ENCODE assay signal across 1 cellular context in the genomic region with DNA sequence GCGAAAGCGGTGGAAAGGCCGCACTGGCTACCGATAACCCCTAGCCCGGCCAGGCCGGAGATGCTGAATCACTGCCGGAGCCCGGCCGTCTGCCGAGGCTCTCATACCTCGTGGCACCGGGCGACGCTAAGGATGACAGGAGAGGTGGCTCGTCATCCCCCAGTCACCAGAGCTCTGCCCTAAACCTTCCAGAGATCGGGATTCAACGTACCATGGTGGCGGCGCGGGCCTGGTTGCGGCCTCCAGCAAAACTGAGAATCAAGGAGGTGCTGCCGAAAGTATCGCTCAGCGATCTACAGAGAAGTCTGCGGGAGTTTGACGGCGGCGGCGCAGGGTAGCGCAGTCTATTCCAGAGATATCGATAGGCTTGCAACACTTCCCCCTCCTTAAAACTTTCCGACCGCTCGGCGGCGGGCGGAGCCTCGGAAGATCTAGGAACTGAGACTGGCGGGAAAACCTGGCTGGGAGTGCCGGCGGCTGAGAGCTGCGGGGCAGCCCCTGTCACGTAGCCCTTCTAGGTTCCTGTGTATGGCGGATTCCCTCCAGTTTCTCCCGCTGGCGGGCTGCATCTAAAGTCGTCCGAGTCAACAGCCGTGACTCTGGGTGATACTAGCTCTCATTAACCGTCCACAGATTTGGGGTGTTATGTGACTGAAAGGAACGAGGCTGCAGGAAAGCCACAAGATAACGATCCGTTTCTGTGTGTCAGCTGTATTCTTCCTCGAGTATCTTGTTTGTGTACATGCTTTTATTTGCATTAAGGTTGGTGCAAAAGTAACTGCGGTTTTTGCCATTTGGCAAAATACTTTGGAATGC.
TF ChIP-seq lines count a peak whose summit lies in the region.

A gene (minus strand): TSS at position 301 of the 816 bp plus-strand sequence. CDS start 87 bp downstream, at position 214.

TF ChIP-seq in GM12878, 131 proteins besides CTCF, POLR2A, EP300 and RAD21 (continued from another document):
- TF ChIP-seq, protein P1, sequence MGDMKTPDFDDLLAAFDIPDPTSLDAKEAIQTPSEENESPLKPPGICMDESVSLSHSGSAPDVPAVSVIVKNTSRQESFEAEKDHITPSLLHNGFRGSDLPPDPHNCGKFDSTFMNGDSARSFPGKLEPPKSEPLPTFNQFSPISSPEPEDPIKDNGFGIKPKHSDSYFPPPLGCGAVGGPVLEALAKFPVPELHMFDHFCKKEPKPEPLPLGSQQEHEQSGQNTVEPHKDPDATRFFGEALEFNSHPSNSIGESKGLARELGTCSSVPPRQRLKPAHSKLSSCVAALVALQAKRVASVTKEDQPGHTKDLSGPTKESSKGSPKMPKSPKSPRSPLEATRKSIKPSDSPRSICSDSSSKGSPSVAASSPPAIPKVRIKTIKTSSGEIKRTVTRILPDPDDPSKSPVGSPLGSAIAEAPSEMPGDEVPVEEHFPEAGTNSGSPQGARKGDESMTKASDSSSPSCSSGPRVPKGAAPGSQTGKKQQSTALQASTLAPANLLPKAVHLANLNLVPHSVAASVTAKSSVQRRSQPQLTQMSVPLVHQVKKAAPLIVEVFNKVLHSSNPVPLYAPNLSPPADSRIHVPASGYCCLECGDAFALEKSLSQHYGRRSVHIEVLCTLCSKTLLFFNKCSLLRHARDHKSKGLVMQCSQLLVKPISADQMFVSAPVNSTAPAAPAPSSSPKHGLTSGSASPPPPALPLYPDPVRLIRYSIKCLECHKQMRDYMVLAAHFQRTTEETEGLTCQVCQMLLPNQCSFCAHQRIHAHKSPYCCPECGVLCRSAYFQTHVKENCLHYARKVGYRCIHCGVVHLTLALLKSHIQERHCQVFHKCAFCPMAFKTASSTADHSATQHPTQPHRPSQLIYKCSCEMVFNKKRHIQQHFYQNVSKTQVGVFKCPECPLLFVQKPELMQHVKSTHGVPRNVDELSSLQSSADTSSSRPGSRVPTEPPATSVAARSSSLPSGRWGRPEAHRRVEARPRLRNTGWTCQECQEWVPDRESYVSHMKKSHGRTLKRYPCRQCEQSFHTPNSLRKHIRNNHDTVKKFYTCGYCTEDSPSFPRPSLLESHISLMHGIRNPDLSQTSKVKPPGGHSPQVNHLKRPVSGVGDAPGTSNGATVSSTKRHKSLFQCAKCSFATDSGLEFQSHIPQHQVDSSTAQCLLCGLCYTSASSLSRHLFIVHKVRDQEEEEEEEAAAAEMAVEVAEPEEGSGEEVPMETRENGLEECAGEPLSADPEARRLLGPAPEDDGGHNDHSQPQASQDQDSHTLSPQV (IDR thresholded peaks at IDR 0.05), result no peak
- peak; percentile 88 for TF ChIP-seq RBBP5 (conservative IDR thresholded peaks at IDR 0.05)
- TF ChIP-seq, protein P2, sequence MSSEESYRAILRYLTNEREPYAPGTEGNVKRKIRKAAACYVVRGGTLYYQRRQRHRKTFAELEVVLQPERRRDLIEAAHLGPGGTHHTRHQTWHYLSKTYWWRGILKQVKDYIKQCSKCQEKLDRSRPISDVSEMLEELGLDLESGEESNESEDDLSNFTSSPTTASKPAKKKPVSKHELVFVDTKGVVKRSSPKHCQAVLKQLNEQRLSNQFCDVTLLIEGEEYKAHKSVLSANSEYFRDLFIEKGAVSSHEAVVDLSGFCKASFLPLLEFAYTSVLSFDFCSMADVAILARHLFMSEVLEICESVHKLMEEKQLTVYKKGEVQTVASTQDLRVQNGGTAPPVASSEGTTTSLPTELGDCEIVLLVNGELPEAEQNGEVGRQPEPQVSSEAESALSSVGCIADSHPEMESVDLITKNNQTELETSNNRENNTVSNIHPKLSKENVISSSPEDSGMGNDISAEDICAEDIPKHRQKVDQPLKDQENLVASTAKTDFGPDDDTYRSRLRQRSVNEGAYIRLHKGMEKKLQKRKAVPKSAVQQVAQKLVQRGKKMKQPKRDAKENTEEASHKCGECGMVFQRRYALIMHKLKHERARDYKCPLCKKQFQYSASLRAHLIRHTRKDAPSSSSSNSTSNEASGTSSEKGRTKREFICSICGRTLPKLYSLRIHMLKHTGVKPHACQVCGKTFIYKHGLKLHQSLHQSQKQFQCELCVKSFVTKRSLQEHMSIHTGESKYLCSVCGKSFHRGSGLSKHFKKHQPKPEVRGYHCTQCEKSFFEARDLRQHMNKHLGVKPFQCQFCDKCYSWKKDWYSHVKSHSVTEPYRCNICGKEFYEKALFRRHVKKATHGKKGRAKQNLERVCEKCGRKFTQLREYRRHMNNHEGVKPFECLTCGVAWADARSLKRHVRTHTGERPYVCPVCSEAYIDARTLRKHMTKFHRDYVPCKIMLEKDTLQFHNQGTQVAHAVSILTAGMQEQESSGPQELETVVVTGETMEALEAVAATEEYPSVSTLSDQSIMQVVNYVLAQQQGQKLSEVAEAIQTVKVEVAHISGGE (CRISPR knock-in tag; IDR thresholded peaks at IDR 0.05), result no peak
- no peak for TF ChIP-seq CBX3 (IDR thresholded peaks at IDR 0.05; ENCODE audit: borderline replicate concordance, low read depth)
- no peak for TF ChIP-seq PAX5 (IDR thresholded peaks at IDR 0.05; ENCODE audit: borderline replicate concordance, low read depth, low read length)
- TF ChIP-seq, protein P3, sequence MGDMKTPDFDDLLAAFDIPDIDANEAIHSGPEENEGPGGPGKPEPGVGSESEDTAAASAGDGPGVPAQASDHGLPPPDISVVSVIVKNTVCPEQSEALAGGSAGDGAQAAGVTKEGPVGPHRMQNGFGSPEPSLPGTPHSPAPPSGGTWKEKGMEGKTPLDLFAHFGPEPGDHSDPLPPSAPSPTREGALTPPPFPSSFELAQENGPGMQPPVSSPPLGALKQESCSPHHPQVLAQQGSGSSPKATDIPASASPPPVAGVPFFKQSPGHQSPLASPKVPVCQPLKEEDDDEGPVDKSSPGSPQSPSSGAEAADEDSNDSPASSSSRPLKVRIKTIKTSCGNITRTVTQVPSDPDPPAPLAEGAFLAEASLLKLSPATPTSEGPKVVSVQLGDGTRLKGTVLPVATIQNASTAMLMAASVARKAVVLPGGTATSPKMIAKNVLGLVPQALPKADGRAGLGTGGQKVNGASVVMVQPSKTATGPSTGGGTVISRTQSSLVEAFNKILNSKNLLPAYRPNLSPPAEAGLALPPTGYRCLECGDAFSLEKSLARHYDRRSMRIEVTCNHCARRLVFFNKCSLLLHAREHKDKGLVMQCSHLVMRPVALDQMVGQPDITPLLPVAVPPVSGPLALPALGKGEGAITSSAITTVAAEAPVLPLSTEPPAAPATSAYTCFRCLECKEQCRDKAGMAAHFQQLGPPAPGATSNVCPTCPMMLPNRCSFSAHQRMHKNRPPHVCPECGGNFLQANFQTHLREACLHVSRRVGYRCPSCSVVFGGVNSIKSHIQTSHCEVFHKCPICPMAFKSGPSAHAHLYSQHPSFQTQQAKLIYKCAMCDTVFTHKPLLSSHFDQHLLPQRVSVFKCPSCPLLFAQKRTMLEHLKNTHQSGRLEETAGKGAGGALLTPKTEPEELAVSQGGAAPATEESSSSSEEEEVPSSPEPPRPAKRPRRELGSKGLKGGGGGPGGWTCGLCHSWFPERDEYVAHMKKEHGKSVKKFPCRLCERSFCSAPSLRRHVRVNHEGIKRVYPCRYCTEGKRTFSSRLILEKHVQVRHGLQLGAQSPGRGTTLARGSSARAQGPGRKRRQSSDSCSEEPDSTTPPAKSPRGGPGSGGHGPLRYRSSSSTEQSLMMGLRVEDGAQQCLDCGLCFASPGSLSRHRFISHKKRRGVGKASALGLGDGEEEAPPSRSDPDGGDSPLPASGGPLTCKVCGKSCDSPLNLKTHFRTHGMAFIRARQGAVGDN (IDR thresholded peaks at IDR 0.05), result peak; percentile 54; the same call in 1 of the 2 replicates
- TF ChIP-seq, protein P4, sequence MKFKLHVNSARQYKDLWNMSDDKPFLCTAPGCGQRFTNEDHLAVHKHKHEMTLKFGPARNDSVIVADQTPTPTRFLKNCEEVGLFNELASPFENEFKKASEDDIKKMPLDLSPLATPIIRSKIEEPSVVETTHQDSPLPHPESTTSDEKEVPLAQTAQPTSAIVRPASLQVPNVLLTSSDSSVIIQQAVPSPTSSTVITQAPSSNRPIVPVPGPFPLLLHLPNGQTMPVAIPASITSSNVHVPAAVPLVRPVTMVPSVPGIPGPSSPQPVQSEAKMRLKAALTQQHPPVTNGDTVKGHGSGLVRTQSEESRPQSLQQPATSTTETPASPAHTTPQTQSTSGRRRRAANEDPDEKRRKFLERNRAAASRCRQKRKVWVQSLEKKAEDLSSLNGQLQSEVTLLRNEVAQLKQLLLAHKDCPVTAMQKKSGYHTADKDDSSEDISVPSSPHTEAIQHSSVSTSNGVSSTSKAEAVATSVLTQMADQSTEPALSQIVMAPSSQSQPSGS (IDR thresholded peaks at IDR 0.05; ENCODE audit: low read length), result peak; percentile 45; the same call in 1 of the 2 replicates
- no peak for TF ChIP-seq ETV6 (conservative IDR thresholded peaks at IDR 0.05 in 1 of 2, IDR thresholded peaks at IDR 0.05 in 1 of 2; ENCODE audit: borderline replicate concordance in 1 of 2, low read depth in 1 of 2)
- peak; percentile 54; the same call in 1 of the 2 replicates for TF ChIP-seq SREBF1 (IDR thresholded peaks at IDR 0.05; ENCODE audit: low read length)
- TF ChIP-seq ZNF24 (IDR thresholded peaks at IDR 0.05), result 0 out of 2 replicates have a peak, but pooled peaks have one; percentile 19
- TF ChIP-seq YY1 (IDR thresholded peaks at IDR 0.05; ENCODE audit: low read depth, low read length), result peak; percentile 92
